In the genomic region with DNA sequence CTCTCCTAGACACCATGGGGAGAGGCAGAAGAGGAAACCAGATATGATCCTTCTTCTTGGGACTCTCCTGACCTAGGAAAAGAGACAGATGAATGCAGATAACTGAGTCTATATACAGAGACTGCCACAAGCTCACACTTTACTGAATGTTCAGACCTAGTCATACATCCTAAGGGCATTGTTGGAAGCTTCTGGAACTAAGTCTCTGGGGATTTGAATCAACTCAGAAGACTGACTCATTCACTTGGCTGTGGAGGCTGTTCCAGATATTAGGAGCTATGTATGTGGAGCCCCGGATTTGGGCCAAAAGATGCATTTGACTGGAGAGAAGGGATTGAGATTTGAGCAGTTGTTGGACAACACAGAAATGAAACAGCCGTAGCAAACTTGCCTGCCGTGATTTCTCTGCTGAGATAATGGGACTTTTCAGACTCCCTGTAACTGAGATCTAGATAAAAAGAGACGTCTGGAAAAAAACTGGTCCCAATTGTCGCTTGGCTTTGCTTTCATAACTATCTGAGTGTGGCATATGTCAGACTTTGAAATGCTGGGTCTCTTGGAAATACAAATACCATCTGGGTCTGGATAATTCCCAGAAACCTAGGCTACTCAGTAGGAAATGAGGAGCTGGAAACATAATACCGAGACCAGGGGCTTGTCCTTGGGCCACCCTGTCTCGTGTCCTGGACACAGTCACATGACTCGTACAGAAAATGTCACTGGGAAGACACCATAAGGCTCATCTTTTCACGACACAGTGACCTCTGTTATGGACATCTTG, we compare ENCODE assay signal across 11 cellular contexts.
DNase-seq lines count a peak whose midpoint lies in the region; ATAC-seq and TF ChIP-seq lines count a peak whose summit lies in the region.
"Had no signal": no experiment of that assay in that cellular context is flagged by ENCODE, and none has a peak within 500 bp of the region (broad histone marks: within the 10 kb centered on the region; RNA-seq: fewer than 3 reads in every experiment).

No MANE protein-coding gene starts in this region.

- H3K9ac ChIP-seq in subcutaneous abdominal adipose tissue (ENCODE audit: low read length in 5 of 5) = no peak overlapping the region

- H3K4me1 ChIP-seq in right cardiac atrium (ENCODE audit: control insufficient read depth, insufficient read depth, low read length) = peaks cover 12% of the 10 kb centered on the region
- H3K4me1 ChIP-seq in subcutaneous abdominal adipose tissue (ENCODE audit: control insufficient read depth in 5 of 5, insufficient read depth in 5 of 5, low read length in 5 of 5) = peaks cover 7 to 51% (median 22%) of the 10 kb centered on the region in 5 donors
- no peaks in the 10 kb centered on the region for H3K4me1 ChIP-seq in naive thymus-derived CD4-positive, alpha-beta T cell (ENCODE audit: control insufficient read depth in 2 of 2, insufficient read depth in 2 of 2, low read length in 2 of 2)

- H3K9me3 Mint-ChIP-seq in brain = peaks cover 0 to 5% (median 0%) of the 10 kb centered on the region in 5 experiments
- peaks cover 0 to 2% (median 0%) of the 10 kb centered on the region in 11 donors for H3K9me3 Mint-ChIP-seq in naive thymus-derived CD4-positive, alpha-beta T cell

- CTCF ChIA-PET in naive thymus-derived CD4-positive, alpha-beta T cell (lab: Charles Lee) = no interaction called here

- H3K36me3 Mint-ChIP-seq in brain = no peaks in the 10 kb centered on the region
- H3K36me3 Mint-ChIP-seq in naive thymus-derived CD4-positive, alpha-beta T cell = no peaks in the 10 kb centered on the region

- peak overlapping the region; percentile 80 for H3K27ac ChIP-seq in right cardiac atrium (ENCODE audit: low read length)
- peak overlapping the region; percentile 72 for H3K27ac ChIP-seq in subcutaneous abdominal adipose tissue (ENCODE audit: low read depth, low read length)
- no peak overlapping the region for H3K27ac ChIP-seq in naive thymus-derived CD4-positive, alpha-beta T cell (ENCODE audit: low read depth, low read length)
- H3K27ac ChIP-seq: HL-60, WERI-Rb-1 had no signal

- peaks cover 6% of the 10 kb centered on the region for H3K27me3 Mint-ChIP-seq in brain
- peaks cover 0 to 14% (median 9%) of the 10 kb centered on the region in 5 donors for H3K27me3 Mint-ChIP-seq in naive thymus-derived CD4-positive, alpha-beta T cell

- ATAC-seq in right cardiac atrium (peak; percentile 62 to 85), GM21381 (IDR thresholded peaks at IDR 0.05; ENCODE audit: unreplicated experiment) (no peak)
- ATAC-seq in naive thymus-derived CD4-positive, alpha-beta T cell = no peak

- intact Hi-C loops in right cardiac atrium (cut with DNase I) = loop anchor here in 1 of 4 donors (10.0 kb wide), 1 partner anchor 393 kb away; a partner anchor contains a TSS
- intact Hi-C loops in naive thymus-derived CD4-positive, alpha-beta T cell (cut with micrococcal nuclease) = no loop called here

- H3K36me3 ChIP-seq in subcutaneous abdominal adipose tissue (ENCODE audit: control insufficient read depth in 5 of 5, insufficient read depth in 5 of 5, low read length in 5 of 5) = no peaks in the 10 kb centered on the region
- H3K36me3 ChIP-seq in naive thymus-derived CD4-positive, alpha-beta T cell (ENCODE audit: control insufficient read depth in 2 of 3, insufficient read depth in 3 of 3, low read length in 3 of 3) = no peaks in the 10 kb centered on the region
- H3K36me3 ChIP-seq: WERI-Rb-1 had no signal

- no peak overlapping the region for H3K4me3 ChIP-seq in right cardiac atrium (ENCODE audit: low read length)
- no peak overlapping the region for H3K4me3 ChIP-seq in subcutaneous abdominal adipose tissue (ENCODE audit: low read depth in 1 of 5, low read length in 5 of 5)
- no peak overlapping the region for H3K4me3 ChIP-seq in naive thymus-derived CD4-positive, alpha-beta T cell (ENCODE audit: low read length)

- H3K27ac Mint-ChIP-seq in brain = peak overlapping the region in 3 of 5 experiments; percentile 6 to 76 (median 72)
- no peak overlapping the region for H3K27ac Mint-ChIP-seq in naive thymus-derived CD4-positive, alpha-beta T cell

- 32% methylated on average over 9 of the region's 9 CpGs for WGBS in right cardiac atrium

- DNase-seq in LHCN-M2 (ENCODE audit: low read depth) (peak; percentile 75), right cardiac atrium (peak; percentile 34 to 43 (median 39)), NCI-H526 (lab: John Stamatoyannopoulos, UW) (no peak), NCI-H1092 treated with DMSO at 0.1 percent for 48 hours (lab: John Stamatoyannopoulos, UW) (no peak)
- no peak for DNase-seq in naive thymus-derived CD4-positive, alpha-beta T cell
- DNase-seq: activated gamma-delta T cell, WERI-Rb-1 had no signal

- H3K4me3 Mint-ChIP-seq in brain = peak overlapping the region in 2 of 5 experiments; percentile 16 to 29
- no peak overlapping the region for H3K4me3 Mint-ChIP-seq in naive thymus-derived CD4-positive, alpha-beta T cell

- POLR2A ChIA-PET in naive thymus-derived CD4-positive, alpha-beta T cell (lab: Charles Lee) = no interaction called here

- TF ChIP-seq CTCF in brain (conservative IDR thresholded peaks at IDR 0.05) = no peak

- H3K9me3 ChIP-seq in right cardiac atrium (ENCODE audit: control insufficient read depth, low read length) (no peaks in the 10 kb centered on the region), subcutaneous abdominal adipose tissue (ENCODE audit: control insufficient read depth in 5 of 5, low read length in 5 of 5) (no peaks in the 10 kb centered on the region)
- H3K9me3 ChIP-seq in naive thymus-derived CD4-positive, alpha-beta T cell (ENCODE audit: control insufficient read depth in 2 of 3, low read length in 3 of 3) = no peaks in the 10 kb centered on the region

- H3K27me3 ChIP-seq in right cardiac atrium (ENCODE audit: control insufficient read depth, insufficient read depth) = no peaks in the 10 kb centered on the region
- no peaks in the 10 kb centered on the region for H3K27me3 ChIP-seq in subcutaneous abdominal adipose tissue (ENCODE audit: control insufficient read depth in 5 of 5, insufficient read depth in 4 of 5, low read length in 5 of 5)
- H3K27me3 ChIP-seq in naive thymus-derived CD4-positive, alpha-beta T cell (ENCODE audit: control insufficient read depth in 2 of 2, insufficient read depth in 2 of 2, low read length in 2 of 2) = no peaks in the 10 kb centered on the region

- peaks cover 23% of the 10 kb centered on the region for H3K4me1 Mint-ChIP-seq in brain
- no peaks in the 10 kb centered on the region for H3K4me1 Mint-ChIP-seq in naive thymus-derived CD4-positive, alpha-beta T cell

Comparison
In these comparisons a context has a peak if more than half of its experiments do, and no peak if none do; other contexts are left out.
1. DNase-seq: peak in LHCN-M2 (single experiment) and right cardiac atrium (3 of 3); none in NCI-H526 (0 of 2), NCI-H1092 treated with DMSO at 0.1 percent for 48 hours (single experiment) and naive thymus-derived CD4-positive, alpha-beta T cell (0 of 9).
2. H3K27ac Mint-ChIP-seq: peak in brain (3 of 5); none in naive thymus-derived CD4-positive, alpha-beta T cell (0 of 9).
3. ATAC-seq: peak in right cardiac atrium (2 of 2); none in naive thymus-derived CD4-positive, alpha-beta T cell (single experiment) and GM21381 (single experiment).